In genomic region chr17:40309031-40309937, GRCh38 we compare ENCODE assay signal across 8 cellular contexts. TPM values are rescaled to one million over a fixed set of nuclear protein-coding genes. Genes with fewer than 3 reads are reported as not detected.
DNase-seq lines count a peak whose midpoint lies in the region; ATAC-seq, FAIRE-seq and TF ChIP-seq lines count a peak whose summit lies in the region.

TSS of gene RARA (plus strand) at chr17:40309180. CDS start at chr17:40331219, 22,039 bp downstream.

- peak in 1 of 5 donors; percentile 49 for DNase-seq in CD8-positive, alpha-beta memory T cell
- no peak for DNase-seq in activated T-cell treated with anti-CD3 and anti-CD28 coated beads, Interleukin-2, amount 50 U/mL, for 4 hours
- DNase-seq in Right ventricle myocardium inferior (ENCODE audit: missing footprints) (no peak), osteoblast (ENCODE audit: insufficient read length, low spot score, missing footprints) (peak; percentile 42), GM03348 (ENCODE audit: low spot score) (no peak), HTR-8/SVneo (ENCODE audit: insufficient read length, low spot score) (no peak), NCI-H2029 treated with DMSO at 0.1 percent for 48 hours (lab: John Stamatoyannopoulos, UW) (no peak)

- POLR2A ChIA-PET in CD8-positive, alpha-beta memory T cell (lab: Charles Lee): interaction anchor here (0.8 to 4.1 kb wide), 3 partner anchors 10 to 17 kb away, joined by 3 to 30 read pairs (median 4); no protein-coding TSS in a partner anchor

- peaks cover 62% of the 10 kb centered on the region for H3K4me1 ChIP-seq in CD8-positive, alpha-beta memory T cell (ENCODE audit: insufficient read depth, low read length)
- H3K4me1 ChIP-seq in HUES64 (ENCODE audit: insufficient read depth, low read length): peaks cover 39% of the 10 kb centered on the region
- H3K4me1 ChIP-seq in osteoblast (ENCODE audit: insufficient read depth, low read length): peaks cover 71% of the 10 kb centered on the region

- CTCF ChIA-PET in CD8-positive, alpha-beta memory T cell (lab: Charles Lee): interaction anchor here (0.7 to 17.8 kb wide), 9 partner anchors 8 to 329 kb away, joined by 3 to 365 read pairs (median 4); partner anchors contain the start of gene PSMD3

- H3K79me2 ChIP-seq in osteoblast (ENCODE audit: insufficient read depth, low read length): no peaks in the 10 kb centered on the region

- no peaks in the 10 kb centered on the region for H4K20me1 ChIP-seq in osteoblast (ENCODE audit: insufficient read depth, low read length)

- H2AFZ ChIP-seq in osteoblast (ENCODE audit: low read length): no peak within 1 kb of the TSS

- no peaks in the 10 kb centered on the region for H3K36me3 ChIP-seq in CD8-positive, alpha-beta memory T cell (ENCODE audit: insufficient read depth, low read length)
- H3K36me3 ChIP-seq in HUES64 (ENCODE audit: insufficient read depth, low read length) (0 out of 2 replicates have a peak, but pooled peaks cover 3% of the 10 kb centered on the region), osteoblast (ENCODE audit: insufficient read depth, low read length) (no peaks in the 10 kb centered on the region)

- FAIRE-seq in HTR-8/SVneo (lab: Jason Lieb, UNC): no peak

- H3K9me3 Mint-ChIP-seq in CD8-positive, alpha-beta memory T cell: no peaks in the 10 kb centered on the region
- H3K9me3 Mint-ChIP-seq in activated T-cell treated with anti-CD3 and anti-CD28 coated beads, Interleukin-2, amount 50 U/mL, for 4 hours: no peaks in the 10 kb centered on the region

- H3K4me2 ChIP-seq in osteoblast (ENCODE audit: insufficient read depth, low read length): peak within 1 kb of the TSS; percentile 54

- TF ChIP-seq CTCF in osteoblast (IDR thresholded peaks at IDR 0.05; ENCODE audit: extremely low read depth, low read depth, low read length): no peak

- H3K27me3 ChIP-seq in CD8-positive, alpha-beta memory T cell (ENCODE audit: insufficient read depth, low read length, poor library complexity, severe bottlenecking): no peaks in the 10 kb centered on the region
- H3K27me3 ChIP-seq in HUES64 (ENCODE audit: insufficient read depth, low read length) (no peaks in the 10 kb centered on the region), osteoblast (ENCODE audit: insufficient read depth, low read length) (no peaks in the 10 kb centered on the region)

- peak within 1 kb of the TSS; percentile 31; the same call in 1 of the 2 replicates for H3K9ac ChIP-seq in HUES64 (ENCODE audit: low read depth, low read length)

- H3K4me1 Mint-ChIP-seq in CD8-positive, alpha-beta memory T cell: peaks cover 2 to 13% (median 10%) of the 10 kb centered on the region in 3 donors
- H3K4me1 Mint-ChIP-seq in activated T-cell treated with anti-CD3 and anti-CD28 coated beads, Interleukin-2, amount 50 U/mL, for 4 hours (ENCODE audit: low read depth): peaks cover 33% of the 10 kb centered on the region

- intact Hi-C loops in Right ventricle myocardium inferior (cut with DNase I): no loop called here

- 5% methylated on average over 13 of the region's 20 CpGs for WGBS in HUES64

- H3K27me3 Mint-ChIP-seq in CD8-positive, alpha-beta memory T cell: no peaks in the 10 kb centered on the region
- H3K27me3 Mint-ChIP-seq in activated T-cell treated with anti-CD3 and anti-CD28 coated beads, Interleukin-2, amount 50 U/mL, for 4 hours (ENCODE audit: low read depth): no peaks in the 10 kb centered on the region

- peak within 1 kb of the TSS in 3 of 8 donors; percentile 62 to 92 (median 87) for H3K27ac Mint-ChIP-seq in CD8-positive, alpha-beta memory T cell

- H3K4me3 Mint-ChIP-seq in CD8-positive, alpha-beta memory T cell: no peak within 1 kb of the TSS
- H3K4me3 Mint-ChIP-seq in activated T-cell treated with anti-CD3 and anti-CD28 coated beads, Interleukin-2, amount 50 U/mL, for 4 hours: no peak within 1 kb of the TSS

- peak; percentile 50 to 55 for ATAC-seq in activated T-cell treated with anti-CD3 and anti-CD28 coated beads, Interleukin-2, amount 50 U/mL, for 4 hours
- ATAC-seq in Right ventricle myocardium inferior: peak; percentile 36

- peak within 1 kb of the TSS; percentile 51 for H3K4me3 ChIP-seq in CD8-positive, alpha-beta memory T cell (ENCODE audit: low read length)
- H3K4me3 ChIP-seq in HUES64 (ENCODE audit: low read length) (peak within 1 kb of the TSS; percentile 72), osteoblast (ENCODE audit: insufficient read depth, low read length) (peak within 1 kb of the TSS; percentile 42)

- no peaks in the 10 kb centered on the region for H3K9me3 ChIP-seq in CD8-positive, alpha-beta memory T cell (ENCODE audit: low read length)
- H3K9me3 ChIP-seq in HUES64 (ENCODE audit: insufficient read depth, low read depth, low read length) (no peaks in the 10 kb centered on the region), osteoblast (ENCODE audit: low read depth, low read length) (no peaks in the 10 kb centered on the region)

- no peaks in the 10 kb centered on the region for H3K36me3 Mint-ChIP-seq in CD8-positive, alpha-beta memory T cell
- no peaks in the 10 kb centered on the region for H3K36me3 Mint-ChIP-seq in activated T-cell treated with anti-CD3 and anti-CD28 coated beads, Interleukin-2, amount 50 U/mL, for 4 hours (ENCODE audit: insufficient read depth)

- H3K27ac ChIP-seq in CD8-positive, alpha-beta memory T cell (ENCODE audit: low read depth, low read length): peak within 1 kb of the TSS; percentile 28
- H3K27ac ChIP-seq in HUES64 (ENCODE audit: low read depth, low read length) (no peak within 1 kb of the TSS), osteoblast (ENCODE audit: low read depth, low read length) (no peak within 1 kb of the TSS)

RNA-seq across cellular contexts. Expression of gene RARA, which starts in this region (rescaled TPM):
- 10 to 100 TPM; 37.4 to 37.8 TPM for total RNA-seq in CD8-positive, alpha-beta memory T cell
- 14.0 TPM for polyA plus RNA-seq in CD8-positive, alpha-beta memory T cell
- 15.4 TPM for polyA plus RNA-seq in HUES64 (2013, experiment 1 of 2)
- polyA plus RNA-seq in HUES64 (2013, experiment 2 of 2): 20.9 TPM
- 10 to 100 TPM; 46.5 to 61.9 (median 48.7) TPM for total RNA-seq in activated T-cell treated with anti-CD3 and anti-CD28 coated beads, Interleukin-2, amount 50 U/mL, for 4 hours
- 17.9 TPM for total RNA-seq in Right ventricle myocardium inferior
- 31.1 and 32.4 TPM in 2 replicates for total RNA-seq in osteoblast
